ENCODE assay signal across 10 cellular contexts in the genomic region with DNA sequence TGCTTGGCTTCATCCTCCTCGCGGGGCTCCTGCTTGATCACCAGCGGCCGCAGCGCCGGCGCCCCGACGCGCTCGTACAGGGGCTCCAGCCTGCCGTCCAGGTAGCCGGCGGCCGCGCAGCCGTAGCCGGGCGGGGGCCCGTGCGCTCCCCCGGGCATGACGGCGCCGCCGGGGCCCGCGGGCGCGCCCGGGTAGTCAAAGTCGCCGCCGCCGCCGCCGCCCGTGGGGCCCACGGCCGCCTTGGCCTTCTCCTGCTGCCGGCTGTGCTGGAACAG. TPM values are rescaled to one million over a fixed set of nuclear protein-coding genes. Genes with fewer than 3 reads are reported as not detected.
DNase-seq lines count a peak whose midpoint lies in the region; TF ChIP-seq lines count a peak whose summit lies in the region.
"Had no signal": no experiment of that assay in that cellular context is flagged by ENCODE, and none has a peak within 500 bp of the region (broad histone marks: within the 10 kb centered on the region; RNA-seq: fewer than 3 reads in every experiment).

No MANE protein-coding gene starts in this region.

- no peaks in the 10 kb centered on the region for H3K9me2 ChIP-seq in PC-9 (ENCODE audit: insufficient read depth)
- no peaks in the 10 kb centered on the region for H3K9me2 ChIP-seq in hepatocyte (replicated peaks; ENCODE audit: insufficient read depth)

- WGBS in hepatocyte (ENCODE audit: low lambda C conversion rate, missing lambda C conversion rate): 2% methylated on average over 23 of the region's 41 CpGs

- H3K9me3 ChIP-seq in PC-9 (ENCODE audit: insufficient read depth, low read depth) (no peaks in the 10 kb centered on the region), hepatocyte (ENCODE audit: low read depth) (no peaks in the 10 kb centered on the region)

- H3K27me3 ChIP-seq in PC-9 (ENCODE audit: insufficient read depth, low read depth): no peaks in the 10 kb centered on the region
- peaks cover 2% of the 10 kb centered on the region for H3K27me3 ChIP-seq in hepatocyte
- H3K27me3 ChIP-seq in rectal smooth muscle tissue (ENCODE audit: control insufficient read depth, insufficient read depth, low read length): peaks cover 6% of the 10 kb centered on the region

- H3K79me2 ChIP-seq in PC-9 (ENCODE audit: low read depth) (0 out of 2 replicates have a peak, but pooled peaks cover 6% of the 10 kb centered on the region), hepatocyte (peaks cover 35% of the 10 kb centered on the region)

- POLR2A ChIA-PET in PC-9 (lab: Charles Lee; ENCODE audit: unreplicated experiment): interaction anchor here (1.2 kb wide), 1 partner anchor 125 kb away, joined by 6 read pairs; no protein-coding TSS in a partner anchor

- intact Hi-C loops in PC-9 (cut with micrococcal nuclease; ENCODE audit: unreplicated experiment): loop anchor here (2.0 to 10.0 kb wide), 3 partner anchors 59 to 127 kb away; no protein-coding TSS in a partner anchor
- intact Hi-C loops in activated T-helper 2 cell treated with anti-CD3 and anti-CD28 coated beads, Interferon-gamma antibody, Interleukin-2, Interleukin-4, amounts not matched to agents 10 μg/mL and 5 μg/mL and 100 μg/mL, durations not matched to agents 14 hours and 24 hours and 36 hours (cut with micrococcal nuclease): loop anchor here (2.0 to 5.0 kb wide), 2 partner anchors 67 to 70 kb away; a partner anchor contains a TSS

- H2AFZ ChIP-seq in PC-9: peak overlapping the region; percentile 69; the same call in 1 of the 2 replicates
- H2AFZ ChIP-seq in hepatocyte: peak overlapping the region; percentile 46

- no peaks in the 10 kb centered on the region for H3K4me1 Mint-ChIP-seq in activated T-helper 2 cell treated with anti-CD3 and anti-CD28 coated beads, Interferon-gamma antibody, Interleukin-2, Interleukin-4, amounts not matched to agents 10 μg/mL and 5 μg/mL and 100 μg/mL, durations not matched to agents 14 hours and 24 hours and 36 hours (ENCODE audit: low read depth)
- H3K4me1 Mint-ChIP-seq: activated naive CD8-positive, alpha-beta T cell treated with anti-CD3 and anti-CD28 coated beads, Interleukin-2, amount 10 ng/mL, durations not matched to agents 7 days and 5 days had no signal

- H3K4me2 ChIP-seq in PC-9 (peak overlapping the region; percentile 82), hepatocyte (peak overlapping the region; percentile 95)

- no peaks in the 10 kb centered on the region for H3K9me3 Mint-ChIP-seq in activated T-helper 2 cell treated with anti-CD3 and anti-CD28 coated beads, Interferon-gamma antibody, Interleukin-2, Interleukin-4, amounts not matched to agents 10 μg/mL and 5 μg/mL and 100 μg/mL, durations not matched to agents 14 hours and 24 hours and 36 hours
- H3K9me3 Mint-ChIP-seq: activated naive CD8-positive, alpha-beta T cell treated with anti-CD3 and anti-CD28 coated beads, Interleukin-2, amount 10 ng/mL, durations not matched to agents 7 days and 5 days had no signal

- no TSS peak for BruUV-seq in PC-9 (replicated peaks; lab: Mats Ljungman, UMichigan)

- H3K27ac Mint-ChIP-seq in activated T-helper 2 cell treated with anti-CD3 and anti-CD28 coated beads, Interferon-gamma antibody, Interleukin-2, Interleukin-4, amounts not matched to agents 10 μg/mL and 5 μg/mL and 100 μg/mL, durations not matched to agents 14 hours and 24 hours and 36 hours: no peak overlapping the region
- H3K27ac Mint-ChIP-seq: activated naive CD8-positive, alpha-beta T cell treated with anti-CD3 and anti-CD28 coated beads, Interleukin-2, amount 10 ng/mL, durations not matched to agents 7 days and 5 days had no signal

- no peak overlapping the region for H3K4me3 Mint-ChIP-seq in activated T-helper 2 cell treated with anti-CD3 and anti-CD28 coated beads, Interferon-gamma antibody, Interleukin-2, Interleukin-4, amounts not matched to agents 10 μg/mL and 5 μg/mL and 100 μg/mL, durations not matched to agents 14 hours and 24 hours and 36 hours (ENCODE audit: low read depth)
- H3K4me3 Mint-ChIP-seq: activated naive CD8-positive, alpha-beta T cell treated with anti-CD3 and anti-CD28 coated beads, Interleukin-2, amount 10 ng/mL, durations not matched to agents 7 days and 5 days had no signal

- CTCF ChIA-PET in PC-9 (lab: Charles Lee): no interaction called here

- TF ChIP-seq CTCF in PC-9 (conservative IDR thresholded peaks at IDR 0.05) (no peak), hepatocyte (IDR thresholded peaks at IDR 0.05; ENCODE audit: poor library complexity) (no peak)

- H3K9ac ChIP-seq in rectal smooth muscle tissue (ENCODE audit: low read length): no peak overlapping the region

- H3K27ac ChIP-seq in PC-9 (no peak overlapping the region), hepatocyte (peak overlapping the region; percentile 86), rectal smooth muscle tissue (ENCODE audit: low read depth, low read length) (no peak overlapping the region)

- H3F3A ChIP-seq in PC-9 (ENCODE audit: insufficient read depth, low read depth): no peaks in the 10 kb centered on the region

- H3K4me1 ChIP-seq in PC-9 (replicated peaks; ENCODE audit: insufficient read depth): peaks cover 35% of the 10 kb centered on the region
- peaks cover 47% of the 10 kb centered on the region for H3K4me1 ChIP-seq in hepatocyte (ENCODE audit: insufficient read depth)
- peaks cover 3% of the 10 kb centered on the region for H3K4me1 ChIP-seq in rectal smooth muscle tissue (ENCODE audit: control insufficient read depth, insufficient read depth, low read length)

- H3K4me3 ChIP-seq in PC-9 (peak overlapping the region; percentile 82), hepatocyte (peak overlapping the region; percentile 49), rectal smooth muscle tissue (ENCODE audit: low read length) (peak overlapping the region; percentile 62)

- DNase-seq in D341Med (ENCODE audit: low spot score): peak; percentile 64
- DNase-seq in PC-9: no peak
- no peak for DNase-seq in hepatocyte (ENCODE audit: low spot score)
- no peak for DNase-seq in RPMI8226
- no peak for DNase-seq in activated T-helper 2 cell treated with anti-CD3 and anti-CD28 coated beads, Interferon-gamma antibody, Interleukin-2, Interleukin-4, amounts not matched to agents 10 μg/mL and 5 μg/mL and 100 μg/mL, durations not matched to agents 14 hours and 24 hours and 36 hours (ENCODE audit: low spot score)
- DNase-seq in kidney glomerular epithelial cell (lab: John Stamatoyannopoulos, UW): no peak
- no peak for DNase-seq in T-helper 9 cell
- DNase-seq: NCI-H187 treated with DMSO at 0.1 percent for 48 hours had no signal

- H3K36me3 Mint-ChIP-seq in activated T-helper 2 cell treated with anti-CD3 and anti-CD28 coated beads, Interferon-gamma antibody, Interleukin-2, Interleukin-4, amounts not matched to agents 10 μg/mL and 5 μg/mL and 100 μg/mL, durations not matched to agents 14 hours and 24 hours and 36 hours (ENCODE audit: low read depth): no peaks in the 10 kb centered on the region
- H3K36me3 Mint-ChIP-seq: activated naive CD8-positive, alpha-beta T cell treated with anti-CD3 and anti-CD28 coated beads, Interleukin-2, amount 10 ng/mL, durations not matched to agents 7 days and 5 days had no signal

- H3K36me3 ChIP-seq in PC-9 (ENCODE audit: low read depth): no peaks in the 10 kb centered on the region
- H3K36me3 ChIP-seq in hepatocyte (replicated peaks; ENCODE audit: insufficient read depth, low read depth): no peaks in the 10 kb centered on the region
- no peaks in the 10 kb centered on the region for H3K36me3 ChIP-seq in rectal smooth muscle tissue (ENCODE audit: control insufficient read depth, insufficient read depth, low read length)

- H4K20me1 ChIP-seq in PC-9 (ENCODE audit: insufficient read depth) (no peaks in the 10 kb centered on the region), hepatocyte (ENCODE audit: insufficient read depth, poor library complexity, severe bottlenecking) (peaks cover 15% of the 10 kb centered on the region)

- peaks cover 47% of the 10 kb centered on the region for H3K27me3 Mint-ChIP-seq in activated T-helper 2 cell treated with anti-CD3 and anti-CD28 coated beads, Interferon-gamma antibody, Interleukin-2, Interleukin-4, amounts not matched to agents 10 μg/mL and 5 μg/mL and 100 μg/mL, durations not matched to agents 14 hours and 24 hours and 36 hours (ENCODE audit: low read depth)

RNA-seq across cellular contexts. Expression of a gene that starts 0.5 kb away (rescaled TPM):
- total RNA-seq in PC-9 (2021): 8.9 and 9.2 TPM in 2 replicates
- 151 and 160 TPM in 2 replicates for total RNA-seq in hepatocyte
- polyA plus RNA-seq in hepatocyte: 65.1 and 103 TPM in 2 replicates
- 0.73 and 0.90 TPM in 2 replicates for total RNA-seq in activated T-helper 2 cell treated with anti-CD3 and anti-CD28 coated beads, Interferon-gamma antibody, Interleukin-2, Interleukin-4, amounts not matched to agents 10 μg/mL and 5 μg/mL and 100 μg/mL, durations not matched to agents 14 hours and 24 hours and 36 hours

Comparison
In these comparisons a context has a peak if more than half of its experiments do, and no peak if none do; other contexts are left out.
1. RNA of a gene that starts 0.5 kb away (total RNA-seq): 151 to 160 TPM in hepatocyte; 8.9 to 9.2 TPM in PC-9 and 0.73 to 0.90 TPM in activated T-helper 2 cell treated with anti-CD3 and anti-CD28 coated beads, Interferon-gamma antibody, Interleukin-2, Interleukin-4, amounts not matched to agents 10 μg/mL and 5 μg/mL and 100 μg/mL, durations not matched to agents 14 hours and 24 hours and 36 hours; every median in the first group is over 10 times any median in the second.
2. Peak in every context shown above with its lines, with median percentiles within 50 percentile points of each other: H3K4me3 ChIP-seq.